ENCODE assay signal across 19 cellular contexts in the genomic region with DNA sequence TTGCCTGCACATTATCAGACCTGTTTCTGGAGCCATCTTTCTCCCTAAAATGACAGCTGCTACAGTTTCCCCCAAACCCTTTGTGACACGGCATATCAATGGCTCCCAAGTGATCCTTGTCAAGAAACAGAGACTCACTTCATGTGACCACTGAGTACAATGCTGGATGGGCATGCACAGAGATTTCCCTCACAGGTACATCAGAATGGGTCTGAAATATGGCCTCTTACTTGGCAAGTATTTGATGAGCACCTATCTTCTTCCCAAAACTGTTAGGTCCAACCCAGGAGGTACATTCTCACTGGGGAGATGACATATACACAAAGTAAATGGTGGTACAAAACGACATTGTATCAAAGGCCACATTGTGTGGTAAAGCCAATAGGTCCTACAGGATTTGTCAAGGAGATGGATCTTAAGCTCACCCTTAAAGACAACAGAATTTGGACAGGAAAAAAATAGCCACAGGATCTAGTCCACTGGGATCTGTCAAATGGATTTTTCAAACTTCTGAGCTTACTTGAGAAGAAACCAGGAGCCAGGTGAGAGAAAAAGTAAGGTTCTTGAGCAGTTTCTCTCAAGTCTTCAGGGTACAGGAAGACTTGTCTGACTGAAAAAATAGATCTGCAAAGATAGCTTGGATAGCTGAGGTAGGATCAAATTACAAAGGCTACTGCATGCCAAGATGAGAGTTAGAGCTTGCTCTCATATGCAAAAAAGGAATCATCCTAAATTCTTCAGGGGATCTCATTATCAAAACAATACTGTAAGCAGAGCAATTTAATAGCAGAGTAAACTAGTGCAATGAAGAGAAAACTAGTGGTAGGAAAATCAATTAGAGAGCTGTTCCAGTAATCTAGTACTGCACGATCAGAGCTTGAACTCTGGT. TPM values are rescaled to one million over a fixed set of nuclear protein-coding genes. Genes with fewer than 3 reads are reported as not detected.
DNase-seq lines count a peak whose midpoint lies in the region; ATAC-seq and TF ChIP-seq lines count a peak whose summit lies in the region.
"Had no signal": no experiment of that assay in that cellular context is flagged by ENCODE, and none has a peak within 500 bp of the region (broad histone marks: within the 10 kb centered on the region; RNA-seq: fewer than 3 reads in every experiment).

No MANE protein-coding gene starts in this region.

- H3K4me1 ChIP-seq in MM.1S (ENCODE audit: low read length) (peaks cover 20% of the 10 kb centered on the region), breast epithelium (no peaks in the 10 kb centered on the region)
- H3K4me1 ChIP-seq: tibial nerve had no signal

- intact Hi-C loops in breast epithelium (cut with DNase I; ENCODE audit: low total_unique reads): no loop called here

- TF ChIP-seq CTCF in MM.1S (IDR thresholded peaks at IDR 0.05; ENCODE audit: low read length) (no peak), breast epithelium (IDR thresholded peaks at IDR 0.05) (no peak), GM13977 (IDR thresholded peaks at IDR 0.05; ENCODE audit: extremely low read depth, insufficient read depth, missing control alignments) (no peak)

- no peaks in the 10 kb centered on the region for H3K79me2 ChIP-seq in MM.1S (ENCODE audit: low read length)

- no peaks in the 10 kb centered on the region for H3F3A ChIP-seq in MM.1S (ENCODE audit: insufficient read depth, low read length)

- H3K4me3 ChIP-seq in MM.1S (ENCODE audit: low read length) (no peak overlapping the region), breast epithelium (no peak overlapping the region)
- H3K4me3 ChIP-seq: left ventricle myocardium inferior, smooth muscle cell, tibial nerve had no signal

- H2AFZ ChIP-seq in MM.1S (ENCODE audit: low read length): no peak overlapping the region

- peaks cover 11% of the 10 kb centered on the region for H3K4me1 Mint-ChIP-seq in stimulated activated effector memory CD8-positive, alpha-beta T cell treated with anti-CD3 and anti-CD28 coated beads, Interleukin-12 subunit alpha, Interleukin-12 subunit beta, amount 100 ng/mL, for 72 hours

- no peaks in the 10 kb centered on the region for H3K9me3 Mint-ChIP-seq in stimulated activated effector memory CD8-positive, alpha-beta T cell treated with anti-CD3 and anti-CD28 coated beads, Interleukin-12 subunit alpha, Interleukin-12 subunit beta, amount 100 ng/mL, for 72 hours
- H3K9me3 Mint-ChIP-seq: activated CD4-positive, alpha-beta memory T cell treated with anti-CD3 and anti-CD28 coated beads, Interleukin-2, amount 10 ng/mL, durations not matched to agents 7 days and 5 days; central memory CD8-positive, alpha-beta T cell had no signal

- H3K9ac ChIP-seq in MM.1S (ENCODE audit: low read length): no peak overlapping the region

- H3K36me3 Mint-ChIP-seq in stimulated activated effector memory CD8-positive, alpha-beta T cell treated with anti-CD3 and anti-CD28 coated beads, Interleukin-12 subunit alpha, Interleukin-12 subunit beta, amount 100 ng/mL, for 72 hours: no peaks in the 10 kb centered on the region

- in situ Hi-C loops in GM13977 (cut with MboI; ENCODE audit: low pct_unique_long_range_greater_than_20kb, low sequenced_read_pairs, unreplicated experiment): no loop called here

- no peaks in the 10 kb centered on the region for H3K9me2 ChIP-seq in MM.1S (replicated peaks; ENCODE audit: insufficient read depth, low read length)

- H3K4me3 Mint-ChIP-seq in stimulated activated effector memory CD8-positive, alpha-beta T cell treated with anti-CD3 and anti-CD28 coated beads, Interleukin-12 subunit alpha, Interleukin-12 subunit beta, amount 100 ng/mL, for 72 hours: no peak overlapping the region
- H3K4me3 Mint-ChIP-seq: activated CD4-positive, alpha-beta memory T cell treated with anti-CD3 and anti-CD28 coated beads, Interleukin-2, amount 10 ng/mL, durations not matched to agents 7 days and 5 days; central memory CD8-positive, alpha-beta T cell had no signal

- peak overlapping the region; percentile 61 for H3K27ac Mint-ChIP-seq in stimulated activated effector memory CD8-positive, alpha-beta T cell treated with anti-CD3 and anti-CD28 coated beads, Interleukin-12 subunit alpha, Interleukin-12 subunit beta, amount 100 ng/mL, for 72 hours
- H3K27ac Mint-ChIP-seq: activated CD4-positive, alpha-beta memory T cell treated with anti-CD3 and anti-CD28 coated beads, Interleukin-2, amount 10 ng/mL, durations not matched to agents 7 days and 5 days had no signal

- no peak overlapping the region for H3K27ac ChIP-seq in MM.1S (ENCODE audit: low read length)
- peak overlapping the region; percentile 1 to 8 for H3K27ac ChIP-seq in breast epithelium
- H3K27ac ChIP-seq: left ventricle myocardium inferior, tibial nerve had no signal

- DNase-seq in NCI-H2171 treated with DMSO at 0.1 percent for 48 hours (lab: John Stamatoyannopoulos, UW) (peak; percentile 46), NCI-H2171 (lab: John Stamatoyannopoulos, UW) (no peak), MM.1S (peak; percentile 22), breast epithelium (ENCODE audit: low spot score in 2 of 2) (no peak), GM13977 (ENCODE audit: low spot score) (no peak), HK-2 (ENCODE audit: unreplicated experiment) (no peak), NCI-H2081 treated with DMSO at 0.1 percent for 48 hours (lab: John Stamatoyannopoulos, UW) (no peak)
- DNase-seq in stimulated activated effector memory CD8-positive, alpha-beta T cell treated with anti-CD3 and anti-CD28 coated beads, Interleukin-12 subunit alpha, Interleukin-12 subunit beta, amount 100 ng/mL, for 72 hours (ENCODE audit: low spot score in 2 of 2): no peak
- DNase-seq: activated CD4-positive, alpha-beta memory T cell treated with anti-CD3 and anti-CD28 coated beads, Interleukin-2, amount 10 ng/mL, durations not matched to agents 7 days and 5 days; EL; hypothalamus; left ventricle myocardium inferior; NCI-H524; OCI-M1 had no signal

- H3K9me3 ChIP-seq in MM.1S (replicated peaks; ENCODE audit: insufficient read depth, low read length): no peaks in the 10 kb centered on the region
- no peaks in the 10 kb centered on the region for H3K9me3 ChIP-seq in breast epithelium
- H3K9me3 ChIP-seq: left ventricle myocardium inferior, tibial nerve had no signal

- ATAC-seq in stimulated activated effector memory CD8-positive, alpha-beta T cell treated with anti-CD3 and anti-CD28 coated beads, Interleukin-12 subunit alpha, Interleukin-12 subunit beta, amount 100 ng/mL, for 72 hours: no peak

- H3K27me3 ChIP-seq in MM.1S (replicated peaks; ENCODE audit: insufficient read depth, low read length) (no peaks in the 10 kb centered on the region), breast epithelium (no peaks in the 10 kb centered on the region)
- H3K27me3 ChIP-seq: tibial nerve had no signal

- no peaks in the 10 kb centered on the region for H3K36me3 ChIP-seq in MM.1S (replicated peaks; ENCODE audit: insufficient read depth, low read length)
- no peaks in the 10 kb centered on the region for H3K36me3 ChIP-seq in breast epithelium
- H3K36me3 ChIP-seq: left ventricle myocardium inferior, tibial nerve had no signal

- no peak for TF ChIP-seq POLR2A in breast epithelium (IDR thresholded peaks at IDR 0.05)

- H4K20me1 ChIP-seq in MM.1S (ENCODE audit: insufficient read depth, low read length): no peaks in the 10 kb centered on the region

- H3K4me2 ChIP-seq in MM.1S (ENCODE audit: low read depth, low read length): no peak overlapping the region
- H3K4me2 ChIP-seq: smooth muscle cell had no signal

RNA-seq across cellular contexts. Expression of a gene that starts 28.8 kb away (rescaled TPM):
- total RNA-seq in breast epithelium: 10 to 100 TPM in 1 of 3 donors, 1 to 10 TPM in 1, not detected in 1; 8.5 to 19.0 TPM
- total RNA-seq: activated CD4-positive, alpha-beta memory T cell treated with anti-CD3 and anti-CD28 coated beads, Interleukin-2, amount 10 ng/mL, durations not matched to agents 7 days and 5 days; fibroblast of villous mesenchyme; LHCN-M2 had no signal

RNA-seq across cellular contexts. Expression of a gene that starts 36.5 kb away (rescaled TPM):
- 10 to 100 TPM; 46.4 to 61.6 (median 48.2) TPM for total RNA-seq in breast epithelium

RNA-seq across cellular contexts. Expression of a gene that starts 60.0 kb away (rescaled TPM):
- 10 to 100 TPM in 2 of 3 donors, 1 to 10 TPM in 1; 2.6 to 42.1 (median 26.9) TPM for total RNA-seq in breast epithelium

Comparison
In these comparisons a context has a peak if more than half of its experiments do, and no peak if none do; other contexts are left out.
1. DNase-seq: peak in NCI-H2171 treated with DMSO at 0.1 percent for 48 hours (single experiment) and MM.1S (single experiment); none in NCI-H2171 (single experiment), breast epithelium (0 of 2), stimulated activated effector memory CD8-positive, alpha-beta T cell treated with anti-CD3 and anti-CD28 coated beads, Interleukin-12 subunit alpha, Interleukin-12 subunit beta, amount 100 ng/mL, for 72 hours (0 of 2), GM13977 (single experiment), HK-2 (single experiment) and NCI-H2081 treated with DMSO at 0.1 percent for 48 hours (single experiment).